In genomic region chr7:136942994-136943393, GRCh38 we compare ENCODE assay signal across 22 cellular contexts.
"Had no signal": no experiment of that assay in that cellular context is flagged by ENCODE, and none has a peak within 500 bp of the region (broad histone marks: within the 10 kb centered on the region; RNA-seq: fewer than 3 reads in every experiment).

No MANE protein-coding gene starts in this region.

- H3K4me1 ChIP-seq: foreskin keratinocyte, lower lobe of right lung, parathyroid adenoma, psoas muscle, suprapubic skin, thyroid gland, upper lobe of right lung, vagina had no signal

- H3K9ac ChIP-seq: parathyroid adenoma had no signal

- H3K4me3 ChIP-seq: lower lobe of right lung, psoas muscle, stomach, suprapubic skin, thyroid gland, upper lobe of right lung, vagina had no signal

- H3K27me3 ChIP-seq: foreskin keratinocyte, stomach, suprapubic skin, thyroid gland, upper lobe of right lung, vagina had no signal

- H3K9me3 ChIP-seq: lower lobe of right lung, psoas muscle, stomach, suprapubic skin, thyroid gland, upper lobe of right lung, vagina had no signal

- H3K36me3 ChIP-seq: lower lobe of right lung, stomach, suprapubic skin, thyroid gland, upper lobe of right lung, vagina had no signal

- H3K27ac ChIP-seq: foreskin keratinocyte, lower lobe of right lung, parathyroid adenoma, psoas muscle, stomach, suprapubic skin, thyroid gland, upper lobe of right lung, vagina had no signal

- ATAC-seq: foreskin keratinocyte; left lobe of liver; lower lobe of right lung; natural killer cell treated with Interleukin-12 subunit alpha and Interleukin-12 subunit beta and Interleukin-15 and Interleukin-18, amount 100 ng/mL, for 72 hours; psoas muscle; upper lobe of right lung had no signal

- H2AFZ ChIP-seq: parathyroid adenoma had no signal

- DNase-seq: cerebellar nuclear complex; dermis blood vessel endothelial cell; erythroblast; foreskin keratinocyte; hypothalamus; kidney glomerular epithelial cell; lower lobe of right lung; midbrain; nucleus accumbens; psoas muscle; retina; small intestine; stimulated activated CD4-positive, alpha-beta T cell treated with anti-CD3 and anti-CD28 coated beads, Interleukin-12 subunit alpha, Interleukin-12 subunit beta, amount 100 ng/mL, for 4 hours; stimulated activated naive CD4-positive, alpha-beta T cell; stomach; thyroid gland; upper lobe of right lung had no signal
